27 cellular contexts compared by ENCODE assay signal in genomic region chr19:49626243-49626642, GRCh38.
"Had no signal": no experiment of that assay in that cellular context is flagged by ENCODE, and none has a peak within 500 bp of the region (broad histone marks: within the 10 kb centered on the region; RNA-seq: fewer than 3 reads in every experiment).

No MANE protein-coding gene starts in this region.

- H3K9me3 ChIP-seq: heart left ventricle, left ventricle myocardium inferior, mucosa of descending colon, pancreas, right atrium auricular region, right lobe of liver, stomach, testis, tibial artery, vagina had no signal

- H3K27me3 ChIP-seq: heart left ventricle, pancreas, right atrium auricular region, right lobe of liver, stomach, testis, tibial artery, vagina had no signal

- ATAC-seq: mucosa of descending colon; naive thymus-derived CD4-positive, alpha-beta T cell; stimulated activated naive B cell treated with anti-CD40 and anti-IgM and Interleukin-4, amounts not matched to agents 10 μg/mL and 1 μg/mL and 100 μg/mL, for 72 hours; stimulated activated naive CD8-positive, alpha-beta T cell treated with anti-CD3 and anti-CD28 coated beads, Interleukin-15, Interleukin-2, amounts not matched to agents 100 U/mL and 50 U/mL, for 24 hours had no signal

- H3K4me3 Mint-ChIP-seq: immature natural killer cell; memory B cell; naive thymus-derived CD4-positive, alpha-beta T cell; natural killer cell treated with Interleukin-12 subunit alpha and Interleukin-12 subunit beta and Interleukin-15 and Interleukin-18, amount 100 ng/mL, for 72 hours; stimulated activated naive B cell treated with anti-CD40 and anti-IgM and Interleukin-4, amounts not matched to agents 10 μg/mL and 1 μg/mL and 100 μg/mL, for 72 hours had no signal

- H3K9me3 Mint-ChIP-seq: immature natural killer cell; memory B cell; naive thymus-derived CD4-positive, alpha-beta T cell; natural killer cell treated with Interleukin-12 subunit alpha and Interleukin-12 subunit beta and Interleukin-15 and Interleukin-18, amount 100 ng/mL, for 72 hours; stimulated activated naive B cell treated with anti-CD40 and anti-IgM and Interleukin-4, amounts not matched to agents 10 μg/mL and 1 μg/mL and 100 μg/mL, for 72 hours had no signal

- H3K27ac Mint-ChIP-seq: immature natural killer cell; memory B cell; natural killer cell treated with Interleukin-12 subunit alpha and Interleukin-12 subunit beta and Interleukin-15 and Interleukin-18, amount 100 ng/mL, for 72 hours had no signal

- DNase-seq: heart left ventricle; hypothalamus; immature natural killer cell; kidney; left colon; left ventricle myocardium inferior; midbrain; mucosa of descending colon; naive thymus-derived CD4-positive, alpha-beta T cell; pancreas; posterior cingulate gyrus; right lobe of liver; stimulated activated CD4-positive, alpha-beta T cell treated with anti-CD3 and anti-CD28 coated beads, Interleukin-1b, Interleukin-23, amount 100 ng/mL, for 48 hours; stimulated activated CD4-positive, alpha-beta T cell treated with anti-CD3 and anti-CD28 coated beads, Interleukin-2, amount 100 ng/mL, for 48 hours; stimulated activated CD4-positive, alpha-beta T cell treated with anti-CD3 and anti-CD28 coated beads, Interleukin-4, amount 100 ng/mL, for 4 hours; stimulated activated CD8-positive, alpha-beta memory T cell treated with anti-CD3 and anti-CD28 coated beads, Interleukin-4, amount 100 ng/mL, for 48 hours; stimulated activated naive B cell treated with anti-CD40 and anti-IgM and Interleukin-4, amounts not matched to agents 10 μg/mL and 1 μg/mL and 100 μg/mL, for 72 hours; stimulated activated naive CD8-positive, alpha-beta T cell treated with anti-CD3 and anti-CD28 coated beads, Interleukin-15, Interleukin-2, amounts not matched to agents 100 U/mL and 50 U/mL, for 24 hours; stomach; testis; tibial artery; trophoblast cell had no signal

- H3K36me3 Mint-ChIP-seq: natural killer cell treated with Interleukin-12 subunit alpha and Interleukin-12 subunit beta and Interleukin-15 and Interleukin-18, amount 100 ng/mL, for 72 hours had no signal

- H3K4me3 ChIP-seq: heart left ventricle, left ventricle myocardium inferior, mucosa of descending colon, pancreas, right atrium auricular region, right lobe of liver, smooth muscle cell, stomach, testis, tibial artery, vagina had no signal

- H3K27ac ChIP-seq: heart left ventricle, left ventricle myocardium inferior, pancreas, right atrium auricular region, right lobe of liver, stomach, testis, tibial artery, vagina had no signal
